8 cellular contexts compared by ENCODE assay signal in genomic region chr4:73222466-73223257, GRCh38. TPM values are rescaled to one million over a fixed set of nuclear protein-coding genes. Genes with fewer than 3 reads are reported as not detected.
DNase-seq lines count a peak whose midpoint lies in the region; ATAC-seq, FAIRE-seq and TF ChIP-seq lines count a peak whose summit lies in the region.

No MANE protein-coding gene starts in this region.

- H3K14ac ChIP-seq in IMR-90 (replicated peaks; ENCODE audit: low read depth, low read length) = peak overlapping the region; percentile 47; the same call in 1 of the 2 replicates

- H3K36me3 Mint-ChIP-seq in progenitor cell of endocrine pancreas (ENCODE audit: insufficient read depth) = no peaks in the 10 kb centered on the region

- peak overlapping the region; percentile 61 for H3K4me2 ChIP-seq in IMR-90 (ENCODE audit: low read depth, low read length)

- H4K5ac ChIP-seq in IMR-90 (ENCODE audit: low read depth, low read length) = no peak overlapping the region; the same call in 1 of the 2 replicates

- peak overlapping the region; percentile 59; the same call in 1 of the 2 replicates for H3K23ac ChIP-seq in IMR-90 (ENCODE audit: low read depth, low read length)

- peaks cover 12% of the 10 kb centered on the region for H3K4me1 Mint-ChIP-seq in progenitor cell of endocrine pancreas (ENCODE audit: low read depth)

- peak; percentile 100 for ATAC-seq in GM21717 (IDR thresholded peaks at IDR 0.05; ENCODE audit: unreplicated experiment)
- ATAC-seq in IMR-90 (ENCODE audit: low read depth) = peak; percentile 100
- ATAC-seq in pancreas = peak; percentile 99 to 100 (median 99)

- H2BK20ac ChIP-seq in IMR-90 (ENCODE audit: low read depth, low read length) = no peak overlapping the region

- POLR2A ChIA-PET in IMR-90 (lab: Charles Lee; ENCODE audit: unreplicated experiment) = interaction anchor here (0.6 kb wide), 1 partner anchor 703 kb away, joined by 4 read pairs; no protein-coding TSS in a partner anchor

- H2BK5ac ChIP-seq in IMR-90 (ENCODE audit: low read depth, low read length, poor library complexity, severe bottlenecking) = peak overlapping the region; percentile 91

- TF ChIP-seq POLR2A in IMR-90 (IDR thresholded peaks at IDR 0.05; ENCODE audit: low read depth, low read length) = peak; percentile 90

- peak overlapping the region; percentile 31; the same call in 1 of the 2 replicates for H3K4ac ChIP-seq in IMR-90 (ENCODE audit: low read depth, low read length)

- WGBS in IMR-90 (ENCODE audit: extremely low coverage in 2 of 2, insufficient read length in 1 of 2), 2 experiments = no CpG with 5 or more reads among the region's 6 CpGs
- WGBS in pancreas, 2 donors = 0 to 1% methylated on average over 6 of the region's 6 CpGs

- no peak overlapping the region for H3K27ac Mint-ChIP-seq in progenitor cell of endocrine pancreas

- no peaks in the 10 kb centered on the region for H3K9me1 ChIP-seq in IMR-90 (ENCODE audit: insufficient read depth, low read length)

- TF ChIP-seq CTCF in IMR-90 (conservative IDR thresholded peaks at IDR 0.05; ENCODE audit: low read depth, low read length) = no peak
- TF ChIP-seq CTCF in pancreas (IDR thresholded peaks at IDR 0.05) = no peak
- no peak for TF ChIP-seq CTCF in progenitor cell of endocrine pancreas (IDR thresholded peaks at IDR 0.05; ENCODE audit: unreplicated experiment)

- no peak overlapping the region for H2BK120ac ChIP-seq in IMR-90 (ENCODE audit: low read depth, low read length)

- CTCF ChIA-PET in IMR-90 (lab: Yijun Ruan, JAX) = no interaction called here

- H3K4me3 Mint-ChIP-seq in progenitor cell of endocrine pancreas (ENCODE audit: low read depth) = no peak overlapping the region

- in situ Hi-C loops in IMR-90 (cut with MboI; ENCODE audit: low sequenced_read_pairs) = no loop called here

- TF ChIP-seq RAD21 in IMR-90 (IDR thresholded peaks at IDR 0.05; ENCODE audit: low read length) = no peak

- peak overlapping the region; percentile 0; the same call in 1 of the 2 replicates for H3K27ac ChIP-seq in IMR-90 (ENCODE audit: insufficient read depth, low read length)
- peak overlapping the region; percentile 74 to 88 (median 83) for H3K27ac ChIP-seq in pancreas

- no peaks in the 10 kb centered on the region for H3K9me3 Mint-ChIP-seq in progenitor cell of endocrine pancreas (ENCODE audit: low read depth)

- H4K91ac ChIP-seq in IMR-90 (ENCODE audit: insufficient read depth, low read depth, low read length) = no peak overlapping the region

- peak; percentile 97 for DNase-seq in IMR-90
- peak; percentile 29 for DNase-seq in OCI-M2 (lab: John Stamatoyannopoulos, UW; ENCODE audit: unreplicated experiment)
- DNase-seq in activated naive CD4-positive, alpha-beta T cell treated with Interleukin-2 at 50 U/mL for 16 hours = peak; percentile 42
- DNase-seq in germinal center (ENCODE audit: low spot score) = peak; percentile 24
- peak in 3 of 6 donors; percentile 73 to 80 (median 77) for DNase-seq in pancreas
- DNase-seq in progenitor cell of endocrine pancreas (ENCODE audit: low spot score, unreplicated experiment) = no peak

- FAIRE-seq in G401.6 (lab: Jason Lieb, UNC) (peak; percentile 100), pancreas (lab: Jason Lieb, UNC) (peak; percentile 99)

- dilution Hi-C loops in IMR-90 (cut with HindIII; ENCODE audit: low sequenced_read_pairs, unreplicated experiment) = no loop called here

- H2AK9ac ChIP-seq in IMR-90 (replicated peaks; ENCODE audit: low read depth, low read length, poor library complexity) = no peak overlapping the region

- H3K56ac ChIP-seq in IMR-90 (ENCODE audit: extremely low read depth, insufficient read depth, low read length) = peak overlapping the region; percentile 45

- H2BK15ac ChIP-seq in IMR-90 (ENCODE audit: low read depth, low read length) = no peak overlapping the region

- H4K8ac ChIP-seq in IMR-90 (ENCODE audit: low read depth in 2 of 2, low read length in 2 of 2) = peak overlapping the region in 1 of 2 experiments; percentile 53; a peak in 2 of 4 replicates

- H3K9ac ChIP-seq in IMR-90 (ENCODE audit: low read depth, low read length) = peak overlapping the region; percentile 50; the same call in 1 of the 2 replicates

- intact Hi-C loops in IMR-90 (cut with micrococcal nuclease) (loop anchor here (5.0 kb wide), 1 partner anchor 35 kb away; the partner anchor contains the start of gene ANKRD17), pancreas (cut with DNase I) (no loop called here)

- H3K4me3 ChIP-seq in IMR-90 (ENCODE audit: insufficient read depth, low read depth, low read length) (peak overlapping the region; percentile 50), pancreas (peak overlapping the region; percentile 24 to 50 (median 40))

- H3K9me3 ChIP-seq in IMR-90 (ENCODE audit: control insufficient read depth, insufficient read depth, low read length) (no peaks in the 10 kb centered on the region), pancreas (no peaks in the 10 kb centered on the region)

- H3K27me3 ChIP-seq in IMR-90 (ENCODE audit: control insufficient read depth, insufficient read depth, low read length) (no peaks in the 10 kb centered on the region), pancreas (no peaks in the 10 kb centered on the region)

- BruUV-seq in IMR-90 (replicated peaks; lab: Mats Ljungman, UMichigan) = TSS peak; percentile 6

- H2AK5ac ChIP-seq in IMR-90 (ENCODE audit: low read depth, low read length) = no peak overlapping the region

- H4K20me1 ChIP-seq in IMR-90 (ENCODE audit: insufficient read depth, low read length) = peaks cover 10% of the 10 kb centered on the region; the same call in 1 of the 2 replicates

- H3K79me1 ChIP-seq in IMR-90 (ENCODE audit: low read depth in 1 of 2, low read length in 2 of 2) = peaks cover 2 to 38% of the 10 kb centered on the region in 2 experiments; a peak in 3 of 4 replicates

- peak overlapping the region; percentile 12; the same call in 1 of the 2 replicates for H3K18ac ChIP-seq in IMR-90 (ENCODE audit: low read depth, low read length)

- H2AFZ ChIP-seq in IMR-90 (replicated peaks; ENCODE audit: low read length, poor library complexity) = no peak overlapping the region

- H3K36me3 ChIP-seq in IMR-90 (ENCODE audit: control insufficient read depth, insufficient read depth, low read length) (no peaks in the 10 kb centered on the region), pancreas (no peaks in the 10 kb centered on the region)

- no peaks in the 10 kb centered on the region for H3K27me3 Mint-ChIP-seq in progenitor cell of endocrine pancreas

- H3K4me1 ChIP-seq in IMR-90 (ENCODE audit: control insufficient read depth, insufficient read depth, low read length) = peaks cover 3% of the 10 kb centered on the region
- peaks cover 11 to 31% (median 23%) of the 10 kb centered on the region in 3 donors for H3K4me1 ChIP-seq in pancreas

TF ChIP-seq in IMR-90, 13 proteins besides CTCF, POLR2A, EP300 and RAD21:
- TF ChIP-seq, protein P1, sequence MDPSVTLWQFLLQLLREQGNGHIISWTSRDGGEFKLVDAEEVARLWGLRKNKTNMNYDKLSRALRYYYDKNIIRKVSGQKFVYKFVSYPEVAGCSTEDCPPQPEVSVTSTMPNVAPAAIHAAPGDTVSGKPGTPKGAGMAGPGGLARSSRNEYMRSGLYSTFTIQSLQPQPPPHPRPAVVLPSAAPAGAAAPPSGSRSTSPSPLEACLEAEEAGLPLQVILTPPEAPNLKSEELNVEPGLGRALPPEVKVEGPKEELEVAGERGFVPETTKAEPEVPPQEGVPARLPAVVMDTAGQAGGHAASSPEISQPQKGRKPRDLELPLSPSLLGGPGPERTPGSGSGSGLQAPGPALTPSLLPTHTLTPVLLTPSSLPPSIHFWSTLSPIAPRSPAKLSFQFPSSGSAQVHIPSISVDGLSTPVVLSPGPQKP (IDR thresholded peaks at IDR 0.05; ENCODE audit: borderline replicate concordance, low read depth, low read length) = no peak
- TF ChIP-seq MXI1 (IDR thresholded peaks at IDR 0.05; ENCODE audit: borderline replicate concordance, low read depth, low read length) (peak; percentile 83), MAFK (IDR thresholded peaks at IDR 0.05; ENCODE audit: low read depth, low read length) (peak; percentile 69), BHLHE40 (IDR thresholded peaks at IDR 0.05; ENCODE audit: low read depth, low read length) (peak; percentile 94), CHD1 (IDR thresholded peaks at IDR 0.05; ENCODE audit: low read depth, low read length) (peak; percentile 83; the same call in 1 of the 2 replicates), FOS (IDR thresholded peaks at IDR 0.05; ENCODE audit: low read depth, low read length) (peak; percentile 66; the same call in 1 of the 2 replicates), RFX5 (IDR thresholded peaks at IDR 0.05; ENCODE audit: low read depth, low read length) (no peak), CEBPB (IDR thresholded peaks at IDR 0.05; ENCODE audit: low read depth, low read length) (peak; percentile 1; the same call in 1 of the 2 replicates), MAZ (IDR thresholded peaks at IDR 0.05; ENCODE audit: borderline replicate concordance, low read depth, low read length) (no peak)
- TF ChIP-seq, protein P2, sequence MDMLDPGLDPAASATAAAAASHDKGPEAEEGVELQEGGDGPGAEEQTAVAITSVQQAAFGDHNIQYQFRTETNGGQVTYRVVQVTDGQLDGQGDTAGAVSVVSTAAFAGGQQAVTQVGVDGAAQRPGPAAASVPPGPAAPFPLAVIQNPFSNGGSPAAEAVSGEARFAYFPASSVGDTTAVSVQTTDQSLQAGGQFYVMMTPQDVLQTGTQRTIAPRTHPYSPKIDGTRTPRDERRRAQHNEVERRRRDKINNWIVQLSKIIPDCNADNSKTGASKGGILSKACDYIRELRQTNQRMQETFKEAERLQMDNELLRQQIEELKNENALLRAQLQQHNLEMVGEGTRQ (IDR thresholded peaks at IDR 0.05; ENCODE audit: low read depth, low read length) = no peak

RNA-seq across cellular contexts. Expression of gene ANKRD17, which starts 35.9 kb away (rescaled TPM):
- total RNA-seq in IMR-90 (2012; rRNA removed) (75.3 and 77.2 TPM in 2 replicates), pancreas (10 to 100 TPM; 29.0 to 45.8 (median 32.4) TPM), progenitor cell of endocrine pancreas (88.3 and 90.8 TPM in 2 replicates)
- polyA plus RNA-seq in IMR-90 (2012; rRNA removed) (28.5 and 30.5 TPM in 2 replicates), pancreas (10 to 100 TPM in 1 of 2 donors, 1 to 10 TPM in 1; 7.7 to 13.5 TPM)
- 6.8 and 8.8 TPM in 2 replicates for polyA plus RNA-seq in IMR-90 (2012; cell fraction: cytosol; rRNA removed)
- polyA plus RNA-seq in IMR-90 (2012; cell fraction: nucleus; rRNA removed; ENCODE audit: low replicate concordance) = 13.9 and 48.1 TPM in 2 replicates
